Comparison of ENCODE assay signal across 14 cellular contexts in the genomic region with DNA sequence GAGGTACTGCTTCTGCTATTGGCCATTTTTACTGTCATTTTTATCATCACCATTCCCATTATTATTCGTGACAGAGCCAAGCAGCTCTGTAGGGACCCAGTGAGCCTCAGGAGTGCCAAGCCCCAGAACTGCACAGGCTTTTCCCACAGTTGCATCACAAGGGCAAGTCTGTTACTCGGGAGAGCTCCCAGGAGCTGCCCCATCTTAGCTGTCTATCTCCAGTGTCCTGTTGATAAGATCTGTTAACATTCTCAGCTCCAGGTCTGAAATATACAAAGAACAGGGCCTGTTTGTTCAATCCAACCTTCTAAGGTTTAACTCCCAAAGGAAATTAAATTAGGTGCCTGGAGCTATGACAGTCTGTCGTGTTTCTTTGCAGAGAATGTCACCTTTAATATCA.
"Had no signal": no experiment of that assay in that cellular context is flagged by ENCODE, and none has a peak within 500 bp of the region (broad histone marks: within the 10 kb centered on the region; RNA-seq: fewer than 3 reads in every experiment).

No MANE protein-coding gene starts in this region.

- H3K27me3 ChIP-seq: cardiac muscle cell, esophagus squamous epithelium, ovary, tibial artery, uterus had no signal

- H3K4me3 ChIP-seq: cardiac muscle cell, esophagus squamous epithelium, lung, ovary, tibial artery, uterus had no signal

- ATAC-seq: activated CD8-positive, alpha-beta memory T cell treated with anti-CD3 and anti-CD28 coated beads, Interleukin-2, amount 10 ng/mL, durations not matched to agents 7 days and 5 days; T-cell had no signal

- H3K27ac ChIP-seq: cardiac muscle cell, ovary, WERI-Rb-1 had no signal

- DNase-seq: activated CD4-positive, alpha-beta T cell treated with anti-CD3 and anti-CD28 coated beads, Interleukin-2, amount 50 U/mL, for 48 hours; activated CD8-positive, alpha-beta memory T cell treated with anti-CD3 and anti-CD28 coated beads, Interleukin-2, amount 10 ng/mL, durations not matched to agents 7 days and 5 days; activated naive CD4-positive, alpha-beta T cell treated with anti-CD3 and anti-CD28 coated beads, Interleukin-2, amount 50 U/mL, for 16 hours; activated T-cell treated with anti-CD3 and anti-CD28 coated beads, Interleukin-2, amount 50 U/mL, for 1 hour; esophagus squamous epithelium; midbrain; stimulated activated CD4-positive, alpha-beta T cell treated with anti-CD3 and anti-CD28 coated beads, Interleukin-2, amount 100 ng/mL, for 24 hours; T-cell; tibial artery; uterus; WERI-Rb-1 had no signal

- H3K36me3 ChIP-seq: cardiac muscle cell, ovary, uterus had no signal

- H3K9me3 ChIP-seq: esophagus squamous epithelium, ovary, tibial artery, uterus had no signal
